ENCODE assay signal across 2 cellular contexts in genomic region chr1:15941044-15941840, GRCh38.
TF ChIP-seq lines count a peak whose summit lies in the region.

No MANE protein-coding gene starts in this region.

TF ChIP-seq in HepG2, 621 proteins besides CTCF, POLR2A, EP300 and RAD21 (continues in another document):
- TF ChIP-seq FOXM1 (CRISPR knock-in tag; IDR thresholded peaks at IDR 0.05), result no peak
- no peak for TF ChIP-seq HIC2 (CRISPR knock-in tag; IDR thresholded peaks at IDR 0.05; ENCODE audit: low read depth)
- no peak for TF ChIP-seq IRF1 (CRISPR knock-in tag; IDR thresholded peaks at IDR 0.05; ENCODE audit: low read depth)
- TF ChIP-seq FOSL2 (CRISPR knock-in tag; IDR thresholded peaks at IDR 0.05), result no peak
- no peak for TF ChIP-seq MEIS2 (CRISPR knock-in tag; IDR thresholded peaks at IDR 0.05)
- TF ChIP-seq ZFYVE20 (CRISPR knock-in tag; IDR thresholded peaks at IDR 0.05; ENCODE audit: borderline replicate concordance, low read depth), result no peak
- no peak for TF ChIP-seq CBFB (CRISPR knock-in tag; IDR thresholded peaks at IDR 0.05)
- peak; percentile 57 for TF ChIP-seq RBM22 (optimal IDR thresholded peaks at IDR 0.05; ENCODE audit: low read length)
- no peak for TF ChIP-seq MTERF4 (CRISPR knock-in tag; IDR thresholded peaks at IDR 0.05)
- TF ChIP-seq SYNCRIP (IDR thresholded peaks at IDR 0.05; ENCODE audit: insufficient read depth, low read depth, low read length), result no peak
- TF ChIP-seq TAF15 (IDR thresholded peaks at IDR 0.05; ENCODE audit: low read depth, low read length, poor library complexity, severe bottlenecking), result no peak
- TF ChIP-seq KDM2A (CRISPR knock-in tag; IDR thresholded peaks at IDR 0.05; ENCODE audit: borderline replicate concordance, low read depth), result 0 out of 2 replicates have a peak, but pooled peaks have one; percentile 14
- no peak for TF ChIP-seq HNRNPK (IDR thresholded peaks at IDR 0.05; ENCODE audit: low read depth, low read length, poor library complexity, severe bottlenecking)
- TF ChIP-seq ZNF276 (CRISPR knock-in tag; IDR thresholded peaks at IDR 0.05; ENCODE audit: low read depth), result no peak
- no peak for TF ChIP-seq CBX2 (IDR thresholded peaks at IDR 0.05; ENCODE audit: low read depth, low read length)
- no peak for TF ChIP-seq CBX2 (CRISPR knock-in tag; IDR thresholded peaks at IDR 0.05; ENCODE audit: low read depth)
- TF ChIP-seq HES4 (CRISPR knock-in tag; IDR thresholded peaks at IDR 0.05; ENCODE audit: borderline replicate concordance), result no peak
- TF ChIP-seq, protein P1, sequence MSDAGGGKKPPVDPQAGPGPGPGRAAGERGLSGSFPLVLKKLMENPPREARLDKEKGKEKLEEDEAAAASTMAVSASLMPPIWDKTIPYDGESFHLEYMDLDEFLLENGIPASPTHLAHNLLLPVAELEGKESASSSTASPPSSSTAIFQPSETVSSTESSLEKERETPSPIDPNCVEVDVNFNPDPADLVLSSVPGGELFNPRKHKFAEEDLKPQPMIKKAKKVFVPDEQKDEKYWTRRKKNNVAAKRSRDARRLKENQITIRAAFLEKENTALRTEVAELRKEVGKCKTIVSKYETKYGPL (CRISPR knock-in tag; IDR thresholded peaks at IDR 0.05), result no peak
- no peak for TF ChIP-seq FIP1L1 (IDR thresholded peaks at IDR 0.05; ENCODE audit: borderline replicate concordance, insufficient read depth, low read depth, low read length)
- TF ChIP-seq, protein P2, sequence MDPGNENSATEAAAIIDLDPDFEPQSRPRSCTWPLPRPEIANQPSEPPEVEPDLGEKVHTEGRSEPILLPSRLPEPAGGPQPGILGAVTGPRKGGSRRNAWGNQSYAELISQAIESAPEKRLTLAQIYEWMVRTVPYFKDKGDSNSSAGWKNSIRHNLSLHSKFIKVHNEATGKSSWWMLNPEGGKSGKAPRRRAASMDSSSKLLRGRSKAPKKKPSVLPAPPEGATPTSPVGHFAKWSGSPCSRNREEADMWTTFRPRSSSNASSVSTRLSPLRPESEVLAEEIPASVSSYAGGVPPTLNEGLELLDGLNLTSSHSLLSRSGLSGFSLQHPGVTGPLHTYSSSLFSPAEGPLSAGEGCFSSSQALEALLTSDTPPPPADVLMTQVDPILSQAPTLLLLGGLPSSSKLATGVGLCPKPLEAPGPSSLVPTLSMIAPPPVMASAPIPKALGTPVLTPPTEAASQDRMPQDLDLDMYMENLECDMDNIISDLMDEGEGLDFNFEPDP (CRISPR knock-in tag; conservative IDR thresholded peaks at IDR 0.05), result no peak
- no peak for TF ChIP-seq POLR2AphosphoS5 (IDR thresholded peaks at IDR 0.05; ENCODE audit: low read depth, low read length)
- TF ChIP-seq ZNF337 (CRISPR knock-in tag; IDR thresholded peaks at IDR 0.05; ENCODE audit: borderline replicate concordance, low read depth), result no peak
- TF ChIP-seq ZNF207 (IDR thresholded peaks at IDR 0.05; ENCODE audit: borderline replicate concordance), result no peak
- TF ChIP-seq GFI1 (CRISPR knock-in tag; IDR thresholded peaks at IDR 0.05; ENCODE audit: borderline replicate concordance), result no peak

TF ChIP-seq in K562, 482 proteins besides CTCF, POLR2A, EP300 and RAD21:
- TF ChIP-seq POLR2G (IDR thresholded peaks at IDR 0.05; ENCODE audit: low read depth, low read length) (peak; percentile 68), POLR2AphosphoS2 (IDR thresholded peaks at IDR 0.05; ENCODE audit: low read length) (peak; percentile 75), ETS2 (tag; IDR thresholded peaks at IDR 0.05; ENCODE audit: borderline replicate concordance, poor library complexity, severe bottlenecking) (no peak), SUPT5H (IDR thresholded peaks at IDR 0.05) (peak; percentile 55), RBM22 (IDR thresholded peaks at IDR 0.05; ENCODE audit: low read depth, low read length, poor library complexity, severe bottlenecking) (peak; percentile 98), ZBTB17 (CRISPR knock-in tag; IDR thresholded peaks at IDR 0.05) (0 out of 2 replicates have a peak, but pooled peaks have one; percentile 57), MYNN (IDR thresholded peaks at IDR 0.05) (peak; percentile 46; the same call in 1 of the 2 replicates), MYNN (CRISPR knock-in tag; IDR thresholded peaks at IDR 0.05) (no peak), RNF2 (IDR thresholded peaks at IDR 0.05) (no peak)
TF ChIP-seq in K562: peak in this region for 6.
